Comparison of ENCODE assay signal across 8 cellular contexts in the genomic region with DNA sequence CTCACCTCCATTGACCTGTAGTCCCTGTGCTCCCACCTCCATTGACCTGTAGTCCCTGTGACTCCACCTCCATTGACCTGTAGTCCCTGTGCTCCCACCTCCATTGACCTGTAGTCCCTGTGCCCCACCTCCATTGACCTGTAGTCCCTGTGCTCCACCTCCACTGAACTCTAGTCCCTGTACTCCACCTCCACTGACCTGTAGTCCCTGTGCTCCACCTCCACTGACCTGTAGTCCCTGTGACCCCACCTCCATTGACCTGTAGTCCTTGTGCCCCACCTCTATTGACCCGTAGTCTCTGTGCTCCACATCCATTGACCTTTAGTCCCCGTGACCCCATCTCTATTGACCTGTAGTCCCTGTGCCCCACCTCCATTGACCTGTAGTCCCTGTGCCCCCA. TPM values are rescaled to one million over a fixed set of nuclear protein-coding genes. Genes with fewer than 3 reads are reported as not detected.
A peak's percentile ranks its signal among the peaks of the same experiment; 100 is the strongest.
DNase-seq lines count a peak whose midpoint lies in the region; ATAC-seq, FAIRE-seq and TF ChIP-seq lines count a peak whose summit lies in the region.
"Not testable (repeated sequence)": the region's sequence is repeated elsewhere in the genome, so short reads cannot be mapped to it uniquely, and the experiment has no call there.

No MANE protein-coding gene starts in this region.

- H3K4me3 ChIP-seq in IMR-90 (ENCODE audit: insufficient read depth, low read depth, low read length); K562; endothelial cell of umbilical vein (replicated peaks in 1 of 3; ENCODE audit: insufficient read depth in 1 of 3, low read depth in 1 of 3, low read length in 3 of 3); HepG2 (replicated peaks in 1 of 3; ENCODE audit: insufficient read depth in 1 of 3, low read depth in 2 of 3, low read length in 3 of 3); neural progenitor cell: not testable (repeated sequence)

- 68% methylated on average over 2 of the region's 2 CpGs; no CpG with 5 or more reads in 1 of the 2 experiments for WGBS in IMR-90 (ENCODE audit: extremely low coverage in 2 of 2, insufficient read length in 1 of 2), 2 experiments
- 29% methylated on average over 2 of the region's 2 CpGs for WGBS in K562 (ENCODE audit: insufficient coverage, low coverage, missing lambda C conversion rate)
- 72% methylated on average over 2 of the region's 2 CpGs for WGBS in HepG2 (ENCODE audit: low lambda C conversion rate)

- H3K18ac ChIP-seq in IMR-90 (ENCODE audit: low read depth, low read length), result not testable (repeated sequence)

- not testable (repeated sequence) for H3K79me2 ChIP-seq in K562 (ENCODE audit: control insufficient read depth, insufficient read depth, low read length); endothelial cell of umbilical vein (ENCODE audit: control insufficient read depth, insufficient read depth, low read length); HepG2 (ENCODE audit: insufficient read depth, low read length); neural progenitor cell (ENCODE audit: low read depth)

- not testable (repeated sequence) for H2BK15ac ChIP-seq in IMR-90 (ENCODE audit: low read depth, low read length)

- not testable (repeated sequence) for TF ChIP-seq POLR2A in GM12891 (IDR thresholded peaks at IDR 0.05; ENCODE audit: low read depth, low read length); IMR-90 (IDR thresholded peaks at IDR 0.05; ENCODE audit: low read depth, low read length); K562 (conservative IDR thresholded peaks at IDR 0.05); endothelial cell of umbilical vein (IDR thresholded peaks at IDR 0.05; ENCODE audit: low read depth, low read length); HepG2 (IDR thresholded peaks at IDR 0.05; ENCODE audit: insufficient read depth in 1 of 2, low read depth in 2 of 2, low read length in 2 of 2)

- H3K27ac ChIP-seq in IMR-90 (ENCODE audit: insufficient read depth, low read length); K562 (ENCODE audit: extremely low read depth, low read depth, low read length); endothelial cell of umbilical vein (ENCODE audit: insufficient read depth, low read depth, low read length); HepG2 (ENCODE audit: extremely low read length, insufficient read depth, low read length); neural progenitor cell: not testable (repeated sequence)

- POLR2A ChIA-PET in IMR-90 (lab: Charles Lee; ENCODE audit: unreplicated experiment); K562 (lab: Yijun Ruan, JAX); endothelial cell of umbilical vein (lab: Charles Lee); HepG2 (lab: Yijun Ruan, JAX): not testable (repeated sequence)

- not testable (repeated sequence) for H3K14ac ChIP-seq in IMR-90 (replicated peaks; ENCODE audit: low read depth, low read length)

- H3K23ac ChIP-seq in IMR-90 (ENCODE audit: low read depth, low read length), result not testable (repeated sequence)

- BruUV-seq in IMR-90 (replicated peaks; lab: Mats Ljungman, UMichigan); K562 (replicated peaks; lab: Mats Ljungman, UMichigan); endothelial cell of umbilical vein (replicated peaks; lab: Mats Ljungman, UMichigan); HepG2 (replicated peaks; lab: Mats Ljungman, UMichigan): not testable (repeated sequence)

- dilution Hi-C loops in IMR-90 (cut with HindIII; ENCODE audit: low sequenced_read_pairs, unreplicated experiment); endothelial cell of umbilical vein (cut with MboI; ENCODE audit: extremely low pct_ligation_motif_present, low sequenced_read_pairs): not testable (repeated sequence)

- H2AK5ac ChIP-seq in IMR-90 (ENCODE audit: low read depth, low read length), result not testable (repeated sequence)

- not testable (repeated sequence) for H3K4me1 ChIP-seq in IMR-90 (ENCODE audit: control insufficient read depth, insufficient read depth, low read length); K562 (replicated peaks in 1 of 2; ENCODE audit: control insufficient read depth in 2 of 2, insufficient read depth in 2 of 2, low read length in 2 of 2); endothelial cell of umbilical vein (ENCODE audit: control insufficient read depth, extremely low read depth, insufficient read depth, low read length); HepG2 (ENCODE audit: insufficient read depth, low read length)
- peaks cover 22% of the 10 kb centered on the region for H3K4me1 ChIP-seq in neural progenitor cell

- H3F3A ChIP-seq in neural progenitor cell (ENCODE audit: low read depth), result not testable (repeated sequence)

- not testable (repeated sequence) for H4K8ac ChIP-seq in IMR-90 (ENCODE audit: low read depth in 2 of 2, low read length in 2 of 2)

- H3K27ac Mint-ChIP-seq in neural progenitor cell, result not testable (repeated sequence)

- H2BK120ac ChIP-seq in IMR-90 (ENCODE audit: low read depth, low read length), result not testable (repeated sequence)

- not testable (repeated sequence) for DNase-seq in GM12891 (ENCODE audit: insufficient read length, low spot score); K562 (ENCODE audit: extremely low read depth in 1 of 4, low spot score in 3 of 4); endothelial cell of umbilical vein (ENCODE audit: low read depth, low spot score); neural progenitor cell (ENCODE audit: low spot score); urothelium cell line (ENCODE audit: low spot score)
- DNase-seq in IMR-90, result peak; percentile 3
- peak; percentile 19 for DNase-seq in dermis blood vessel endothelial cell
- peak; percentile 12 for DNase-seq in HepG2 (ENCODE audit: low spot score)

- peaks cover 37% of the 10 kb centered on the region for H3K9me3 Mint-ChIP-seq in neural progenitor cell

- not testable (repeated sequence) for TF ChIP-seq EP300 in K562 (IDR thresholded peaks at IDR 0.05; ENCODE audit: low read length); HepG2 (IDR thresholded peaks at IDR 0.05; ENCODE audit: low read depth in 2 of 2, low read length in 2 of 2); HepG2 (CRISPR knock-in tag; IDR thresholded peaks at IDR 0.05; ENCODE audit: borderline replicate concordance)

- H2BK20ac ChIP-seq in IMR-90 (ENCODE audit: low read depth, low read length), result not testable (repeated sequence)

- peaks cover 24% of the 10 kb centered on the region for H3K4me1 Mint-ChIP-seq in neural progenitor cell

- not testable (repeated sequence) for H3K79me1 ChIP-seq in IMR-90 (ENCODE audit: low read depth in 1 of 2, low read length in 2 of 2)

- not testable (repeated sequence) for H3K36me3 ChIP-seq in IMR-90 (ENCODE audit: control insufficient read depth, insufficient read depth, low read length); K562 (ENCODE audit: control insufficient read depth, insufficient read depth, low read length); endothelial cell of umbilical vein (ENCODE audit: control insufficient read depth in 2 of 2, extremely low read depth in 1 of 2, insufficient read depth in 2 of 2, low read length in 2 of 2); HepG2 (replicated peaks in 1 of 2; ENCODE audit: control insufficient read depth in 1 of 2, insufficient read depth in 2 of 2, low read length in 2 of 2); neural progenitor cell

- H3K56ac ChIP-seq in IMR-90 (ENCODE audit: extremely low read depth, insufficient read depth, low read length), result not testable (repeated sequence)

- TF ChIP-seq CTCF in IMR-90 (conservative IDR thresholded peaks at IDR 0.05; ENCODE audit: low read depth, low read length); K562 (IDR thresholded peaks at IDR 0.05 in 2 of 3, conservative IDR thresholded peaks at IDR 0.05 in 1 of 3; ENCODE audit: insufficient read depth in 2 of 3, low read depth in 1 of 3, low read length in 3 of 3); endothelial cell of umbilical vein (IDR thresholded peaks at IDR 0.05; ENCODE audit: extremely low read depth in 1 of 2, insufficient read depth in 1 of 2, low read depth in 1 of 2, low read length in 2 of 2); HepG2 (CRISPR knock-in tag; IDR thresholded peaks at IDR 0.05); neural progenitor cell (IDR thresholded peaks at IDR 0.05): not testable (repeated sequence)

- H3K4me2 ChIP-seq in IMR-90 (ENCODE audit: low read depth, low read length); K562 (ENCODE audit: insufficient read depth, low read length); endothelial cell of umbilical vein (ENCODE audit: insufficient read depth, low read length); HepG2 (ENCODE audit: low read depth, low read length); neural progenitor cell: not testable (repeated sequence)

- H2AFZ ChIP-seq in IMR-90 (replicated peaks; ENCODE audit: low read length, poor library complexity); K562 (ENCODE audit: low read depth, low read length); endothelial cell of umbilical vein (ENCODE audit: low read depth, low read length); HepG2 (ENCODE audit: low read length); neural progenitor cell (replicated peaks): not testable (repeated sequence)

- H3K36me3 Mint-ChIP-seq in neural progenitor cell, result peaks cover 11% of the 10 kb centered on the region

- H3K27me3 Mint-ChIP-seq in neural progenitor cell (ENCODE audit: insufficient read depth, low read depth), result peaks cover 23% of the 10 kb centered on the region

- not testable (repeated sequence) for H2BK5ac ChIP-seq in IMR-90 (ENCODE audit: low read depth, low read length, poor library complexity, severe bottlenecking)

- H3K9me1 ChIP-seq in IMR-90 (ENCODE audit: insufficient read depth, low read length); K562 (ENCODE audit: control insufficient read depth, insufficient read depth, low read length); endothelial cell of umbilical vein (replicated peaks; ENCODE audit: control insufficient read depth, extremely low read depth, insufficient read depth, low read length): not testable (repeated sequence)

- peaks cover 11% of the 10 kb centered on the region for H3K27me3 ChIP-seq in IMR-90 (ENCODE audit: control insufficient read depth, insufficient read depth, low read length)
- not testable (repeated sequence) for H3K27me3 ChIP-seq in K562 (ENCODE audit: control insufficient read depth in 2 of 2, insufficient read depth in 2 of 2, low read length in 2 of 2); endothelial cell of umbilical vein (ENCODE audit: control insufficient read depth in 2 of 2, insufficient read depth in 2 of 2, low read length in 2 of 2); HepG2 (ENCODE audit: control insufficient read depth in 1 of 2, insufficient read depth in 2 of 2, low read length in 2 of 2); neural progenitor cell

- TF ChIP-seq RAD21 in IMR-90 (IDR thresholded peaks at IDR 0.05; ENCODE audit: low read length); K562 (CRISPR knock-in tag; conservative IDR thresholded peaks at IDR 0.05 in 1 of 2, IDR thresholded peaks at IDR 0.05 in 1 of 2); HepG2 (CRISPR knock-in tag; IDR thresholded peaks at IDR 0.05): not testable (repeated sequence)

- in situ Hi-C loops in IMR-90 (cut with MboI; ENCODE audit: low sequenced_read_pairs); K562 (cut with MboI); HepG2 (cut with HindIII; ENCODE audit: extremely low pct_ligation_motif_present, low pct_unique_long_range_greater_than_20kb): not testable (repeated sequence)

- not testable (repeated sequence) for H3K9ac ChIP-seq in IMR-90 (ENCODE audit: low read depth, low read length); K562 (ENCODE audit: insufficient read depth in 1 of 2, low read depth in 2 of 2, low read length in 2 of 2); endothelial cell of umbilical vein (replicated peaks; ENCODE audit: extremely low read depth, insufficient read depth, low read length); HepG2 (ENCODE audit: insufficient read depth, low read depth, low read length); neural progenitor cell

- H4K5ac ChIP-seq in IMR-90 (ENCODE audit: low read depth, low read length), result not testable (repeated sequence)

- FAIRE-seq in GM12891 (lab: Jason Lieb, UNC) (peak; percentile 97), K562 (lab: Jason Lieb, UNC) (peak; percentile 77), endothelial cell of umbilical vein (lab: Jason Lieb, UNC) (peak; percentile 4), HepG2 (lab: Jason Lieb, UNC) (peak; percentile 79), urothelium cell line (lab: Jason Lieb, UNC) (peak; percentile 100)

- intact Hi-C loops in IMR-90 (cut with micrococcal nuclease); K562 (cut with micrococcal nuclease); endothelial cell of umbilical vein (cut with micrococcal nuclease); HepG2 (cut with micrococcal nuclease; ENCODE audit: unreplicated experiment): not testable (repeated sequence)

- H3K4me3 Mint-ChIP-seq in neural progenitor cell, result peak overlapping the region; percentile 2

- H3K4ac ChIP-seq in IMR-90 (ENCODE audit: low read depth, low read length), result not testable (repeated sequence)

- H4K20me1 ChIP-seq in IMR-90 (ENCODE audit: insufficient read depth, low read length); K562 (replicated peaks; ENCODE audit: control insufficient read depth, insufficient read depth, low read length); endothelial cell of umbilical vein (replicated peaks; ENCODE audit: control insufficient read depth, extremely low read depth, insufficient read depth, low read length); HepG2 (ENCODE audit: insufficient read depth, low read length); neural progenitor cell (ENCODE audit: low read depth): not testable (repeated sequence)

- ATAC-seq in IMR-90 (ENCODE audit: low read depth); K562; HepG2: not testable (repeated sequence)

- not testable (repeated sequence) for H3K9me3 ChIP-seq in IMR-90 (ENCODE audit: control insufficient read depth, insufficient read depth, low read length); K562 (replicated peaks; ENCODE audit: control insufficient read depth, insufficient read depth, low read depth, low read length); endothelial cell of umbilical vein (replicated peaks; ENCODE audit: control insufficient read depth, insufficient read depth, low read length); neural progenitor cell (ENCODE audit: low read depth)
- peaks cover 29% of the 10 kb centered on the region for H3K9me3 ChIP-seq in HepG2 (ENCODE audit: low read length)

- not testable (repeated sequence) for H2AK9ac ChIP-seq in IMR-90 (replicated peaks; ENCODE audit: low read depth, low read length, poor library complexity)

- CTCF ChIA-PET in IMR-90 (lab: Yijun Ruan, JAX); K562 (lab: Yijun Ruan, JAX; ENCODE audit: low intra/inter-chr PET ratio); endothelial cell of umbilical vein (lab: Charles Lee); HepG2 (lab: Yijun Ruan, JAX; ENCODE audit: low intra/inter-chr PET ratio, low total read pairs): not testable (repeated sequence)

- H4K91ac ChIP-seq in IMR-90 (ENCODE audit: insufficient read depth, low read depth, low read length), result not testable (repeated sequence)

RNA-seq across cellular contexts. Expression of a gene that starts 37.2 kb away (rescaled TPM):
- 0.30 TPM for polyA plus RNA-seq in GM12891 (2012; ENCODE audit: low read depth, missing spikeins)
- 0.83 and 1.8 TPM in 2 replicates for total RNA-seq in IMR-90 (2012; rRNA removed)
- 1.5 and 2.5 TPM in 2 replicates for polyA plus RNA-seq in IMR-90 (2012; rRNA removed)
- 2.3 and 3.8 TPM in 2 replicates for polyA plus RNA-seq in IMR-90 (2012; cell fraction: cytosol; rRNA removed)
- 2.1 and 2.9 TPM in 2 replicates for polyA plus RNA-seq in IMR-90 (2012; cell fraction: nucleus; rRNA removed; ENCODE audit: low replicate concordance)
- total RNA-seq in K562 (2011; cell fraction: chromatin; rRNA removed; ENCODE audit: low replicate concordance), result 2.4 and 4.9 TPM in 2 replicates
- 3.2 and 5.9 TPM in 2 replicates for total RNA-seq in K562 (2011; cell fraction: nucleolus; rRNA removed)
- total RNA-seq in K562 (2011; cell fraction: nucleoplasm; rRNA removed), result 1.5 and 3.0 TPM in 2 replicates
- total RNA-seq in K562 (2014; rRNA removed), result 0.86 and 1.2 TPM in 2 replicates
- total RNA-seq in K562 (2014; rRNA removed; fragmentation: Illumina TruSeq; extraction: Trizol), result 0.25 and 0.93 TPM in 2 replicates
- total RNA-seq in K562 (2015; rRNA removed; fragmentation: Illumina TruSeq; extraction: Trizol), result 0.29 and 0.38 TPM in 2 replicates
- total RNA-seq in K562 (2021), result 1.7 and 2.3 TPM in 2 replicates
- 0.45 and 0.52 TPM in 2 replicates for polyA plus RNA-seq in K562 (2011; rRNA removed)
- 0.40 and 1.8 TPM in 2 replicates for polyA plus RNA-seq in K562 (2011; cell fraction: cytosol; rRNA removed)
- polyA plus RNA-seq in K562 (2011; cell fraction: nucleus; rRNA removed), result 0.77 and 1.1 TPM in 2 replicates
- polyA plus RNA-seq in K562 (2012), result 1.1 and 2.7 TPM in 2 replicates
- polyA plus RNA-seq in K562 (2014; fragmentation: Illumina TruSeq; extraction: Trizol), result 0.39 and 0.76 TPM in 2 replicates
- polyA plus RNA-seq in K562 (2014; fragmentation: Nextera tagmentation; extraction: Ambion mirVana), result under 1 TPM; 0.18 to 0.20 TPM
- 0.64 and 1.6 TPM in 2 replicates for polyA plus RNA-seq in K562 (2014; rRNA removed)
- 0.35 TPM in 1 of 2 replicates, not detected in the other for polyA minus RNA-seq in K562 (2011; rRNA and poly(A)+ RNA removed)
- 0.86 TPM in 1 of 2 replicates, not detected in the other for polyA minus RNA-seq in K562 (2011; cell fraction: cytosol; rRNA and poly(A)+ RNA removed)
- 0.44 and 1.6 TPM in 2 replicates for polyA minus RNA-seq in K562 (2011; cell fraction: nucleus; rRNA and poly(A)+ RNA removed)
- 22.0 and 37.2 TPM in 2 replicates for total RNA-seq in dermis blood vessel endothelial cell
- 4.4 and 7.0 TPM in 2 replicates for total RNA-seq in endothelial cell of umbilical vein
- polyA plus RNA-seq in endothelial cell of umbilical vein, result 4.1 and 5.6 TPM in 2 replicates
- 2.9 and 5.4 TPM in 2 replicates for polyA plus RNA-seq in endothelial cell of umbilical vein (2011; cell fraction: cytosol; rRNA removed)
- polyA plus RNA-seq in endothelial cell of umbilical vein (2011; cell fraction: nucleus; rRNA removed), result 4.1 and 4.7 TPM in 2 replicates
- 5.5 and 10.8 TPM in 2 replicates for polyA plus RNA-seq in endothelial cell of umbilical vein (2012)
- 4.8 and 9.4 TPM in 2 replicates for polyA minus RNA-seq in endothelial cell of umbilical vein
- polyA minus RNA-seq in endothelial cell of umbilical vein (2011; cell fraction: cytosol; rRNA and poly(A)+ RNA removed), result 2.9 TPM
- 4.8 TPM in 2 replicates for polyA minus RNA-seq in endothelial cell of umbilical vein (2011; cell fraction: nucleus; rRNA and poly(A)+ RNA removed)
- 6.7 and 7.8 TPM in 2 replicates for total RNA-seq in HepG2 (2016; rRNA removed; fragmentation: Illumina TruSeq; extraction: Trizol)
- 10.8 and 13.9 TPM in 2 replicates for total RNA-seq in HepG2 (2016; cell fraction: cytosol; rRNA removed; fragmentation: Illumina TruSeq; extraction: Trizol; ENCODE audit: low read depth)
- total RNA-seq in HepG2 (2016; cell fraction: insoluble cytoplasmic fraction; rRNA removed; fragmentation: Illumina TruSeq; extraction: Trizol), result 8.0 and 8.6 TPM in 2 replicates
- 12.1 and 13.4 TPM in 2 replicates for total RNA-seq in HepG2 (2016; cell fraction: membrane; rRNA removed; fragmentation: Illumina TruSeq; extraction: Trizol)
- 6.4 and 8.4 TPM in 2 replicates for total RNA-seq in HepG2 (2016; cell fraction: nucleus; rRNA removed; fragmentation: Illumina TruSeq; extraction: Trizol)
- 16.4 and 20.7 TPM in 2 replicates for polyA plus RNA-seq in HepG2 (2011; rRNA removed)
- 14.3 and 17.0 TPM in 2 replicates for polyA plus RNA-seq in HepG2 (2011; cell fraction: cytosol; rRNA removed)
- polyA plus RNA-seq in HepG2 (2011; cell fraction: nucleus; rRNA removed), result 21.3 and 26.7 TPM in 2 replicates
- 11.7 and 14.0 TPM in 2 replicates for polyA plus RNA-seq in HepG2 (2012)
- polyA plus RNA-seq in HepG2 (2016; cell fraction: cytosol; fragmentation: Illumina TruSeq; extraction: Trizol; ENCODE audit: low read depth), result 4.1 and 4.3 TPM in 2 replicates
- 6.7 and 7.3 TPM in 2 replicates for polyA plus RNA-seq in HepG2 (2016; cell fraction: insoluble cytoplasmic fraction; fragmentation: Illumina TruSeq; extraction: Trizol; ENCODE audit: low read depth)
- 9.3 and 12.3 TPM in 2 replicates for polyA plus RNA-seq in HepG2 (2016; cell fraction: membrane; fragmentation: Illumina TruSeq; extraction: Trizol; ENCODE audit: low read depth)
- polyA plus RNA-seq in HepG2 (2016; cell fraction: nucleus; fragmentation: Illumina TruSeq; extraction: Trizol; ENCODE audit: insufficient read depth, low read depth), result 8.0 and 9.6 TPM in 2 replicates
- polyA minus RNA-seq in HepG2 (2011; rRNA and poly(A)+ RNA removed; ENCODE audit: low replicate concordance), result 4.7 and 30.0 TPM in 2 replicates
- polyA minus RNA-seq in HepG2 (2011; cell fraction: cytosol; rRNA and poly(A)+ RNA removed), result 12.5 TPM in 2 replicates
- 29.4 and 31.1 TPM in 2 replicates for polyA minus RNA-seq in HepG2 (2011; cell fraction: nucleus; rRNA and poly(A)+ RNA removed)
- total RNA-seq in neural progenitor cell (ENCODE audit: low replicate concordance), result 7.5 TPM in 2 replicates
